10 cellular contexts compared by ENCODE assay signal in genomic region chr3:57582470-57583168, GRCh38. TPM values are rescaled to one million over a fixed set of nuclear protein-coding genes. Genes with fewer than 3 reads are reported as not detected.
DNase-seq lines count a peak whose midpoint lies in the region; ATAC-seq and TF ChIP-seq lines count a peak whose summit lies in the region.
"Had no signal": no experiment of that assay in that cellular context is flagged by ENCODE, and none has a peak within 500 bp of the region (broad histone marks: within the 10 kb centered on the region; RNA-seq: fewer than 3 reads in every experiment).

No MANE protein-coding gene starts in this region.

- ATAC-seq in Right ventricle myocardium superior (ENCODE audit: poor library complexity), result peak; percentile 21
- ATAC-seq in Right ventricle myocardium inferior, result no peak

- in situ Hi-C loops in transverse colon (cut with MboI; ENCODE audit: low pct_ligation_motif_present in 1 of 4, low pct_unique_long_range_greater_than_20kb in 1 of 4, low sequenced_read_pairs in 3 of 4), result no loop called here

- peaks cover 3 to 71% (median 32%) of the 10 kb centered on the region in 4 donors for H3K4me1 ChIP-seq in transverse colon

- no peaks in the 10 kb centered on the region for H3K27me3 ChIP-seq in transverse colon

- H3K27ac ChIP-seq in transverse colon, result peak overlapping the region; percentile 32 to 63 (median 52)

- H3K4me3 ChIP-seq in epithelial cell of esophagus (ENCODE audit: low read length), result no peak overlapping the region
- H3K4me3 ChIP-seq in transverse colon, result no peak overlapping the region
- H3K4me3 ChIP-seq: lung had no signal

- no peak for TF ChIP-seq EP300 in transverse colon (IDR thresholded peaks at IDR 0.05; ENCODE audit: low read depth)

- no peak for TF ChIP-seq POLR2A in transverse colon (IDR thresholded peaks at IDR 0.05)

- 49 to 72% methylated on average over 2 to 7 of the region's 7 CpGs for WGBS in transverse colon (ENCODE audit: low coverage in 1 of 2), 2 donors

- intact Hi-C loops in Right ventricle myocardium superior (cut with DNase I), result no loop called here
- intact Hi-C loops in Right ventricle myocardium inferior (cut with DNase I), result no loop called here
- intact Hi-C loops in transverse colon (cut with DNase I; ENCODE audit: low total_unique reads), result no loop called here

- H3K36me3 ChIP-seq in transverse colon, result peaks cover 0 to 9% (median 4%) of the 10 kb centered on the region in 4 donors

- TF ChIP-seq CTCF in epithelial cell of esophagus (IDR thresholded peaks at IDR 0.05; ENCODE audit: insufficient read depth, low read depth, low read length, missing control alignments) (peak; percentile 71), transverse colon (IDR thresholded peaks at IDR 0.05) (peak in 1 of 5 experiments; percentile 12)

- no peak for DNase-seq in Right ventricle myocardium superior
- DNase-seq in Right ventricle myocardium inferior (ENCODE audit: missing footprints), result no peak
- peak; percentile 36 for DNase-seq in NCI-H226
- DNase-seq in epithelial cell of esophagus (ENCODE audit: low read depth), result peak; percentile 82
- DNase-seq in transverse colon, result no peak
- DNase-seq in stimulated activated CD4-positive, alpha-beta T cell treated with anti-CD3 and anti-CD28 coated beads, Interleukin-1b, Interleukin-23, amount 100 ng/mL, for 48 hours, result no peak
- no peak for DNase-seq in activated CD4-positive, alpha-beta T cell treated with anti-CD3 and anti-CD28 coated beads, Interleukin-2, amount 50 U/mL, for 48 hours
- no peak for DNase-seq in hepatic stellate cell (ENCODE audit: low spot score)
- DNase-seq: DMS153 had no signal

- H3K9me3 ChIP-seq in transverse colon, result no peaks in the 10 kb centered on the region

RNA-seq across cellular contexts. Expression of gene ARF4, which starts 14.5 kb away (rescaled TPM):
- total RNA-seq in Right ventricle myocardium superior (59.0 TPM), Right ventricle myocardium inferior (66.4 TPM), transverse colon (100 to 1,000 TPM in 2 of 4 donors, 10 to 100 TPM in 2; 89.6 to 109 (median 98.2) TPM)

RNA-seq across cellular contexts. Expression of gene PDE12, which starts 26.5 kb away (rescaled TPM):
- 9.0 TPM for total RNA-seq in Right ventricle myocardium superior
- total RNA-seq in Right ventricle myocardium inferior, result 10.3 TPM
- 10 to 100 TPM in 3 of 4 donors, 1 to 10 TPM in 1; 4.2 to 34.8 (median 19.3) TPM for total RNA-seq in transverse colon

RNA-seq across cellular contexts. Expression of gene DNAH12, which starts 38.5 kb away (rescaled TPM):
- 0.08 TPM for total RNA-seq in Right ventricle myocardium superior
- total RNA-seq in Right ventricle myocardium inferior, result not detected
- not detected for total RNA-seq in transverse colon

Comparison
In these comparisons a context has a peak if more than half of its experiments do, and no peak if none do; other contexts are left out.
1. DNase-seq: peak in NCI-H226 (single experiment) and epithelial cell of esophagus (single experiment); none in Right ventricle myocardium superior (single experiment), Right ventricle myocardium inferior (single experiment), transverse colon (single experiment), stimulated activated CD4-positive, alpha-beta T cell treated with anti-CD3 and anti-CD28 coated beads, Interleukin-1b, Interleukin-23, amount 100 ng/mL, for 48 hours (single experiment), activated CD4-positive, alpha-beta T cell treated with anti-CD3 and anti-CD28 coated beads, Interleukin-2, amount 50 U/mL, for 48 hours (0 of 2) and hepatic stellate cell (single experiment).